In genomic region chr7:132118641-132119040, GRCh38 we compare ENCODE assay signal across 23 cellular contexts.
"Had no signal": no experiment of that assay in that cellular context is flagged by ENCODE, and none has a peak within 500 bp of the region (broad histone marks: within the 10 kb centered on the region; RNA-seq: fewer than 3 reads in every experiment).

No MANE protein-coding gene starts in this region.

- H3K36me3 ChIP-seq: adrenal gland, brain microvascular endothelial cell, gastroesophageal sphincter, ovary, right lobe of liver, uterus had no signal

- H3K4me1 ChIP-seq: adrenal gland, gastroesophageal sphincter, right lobe of liver, uterus had no signal

- H3K27ac ChIP-seq: adrenal gland, brain microvascular endothelial cell, gastroesophageal sphincter, ovary, right lobe of liver, uterus had no signal

- H3K9me3 ChIP-seq: adrenal gland, gastroesophageal sphincter, ovary, right lobe of liver, uterus had no signal

- H3K4me3 ChIP-seq: adrenal gland, gastroesophageal sphincter, ovary, right lobe of liver, uterus had no signal

- DNase-seq: activated CD4-positive, alpha-beta T cell treated with anti-CD3 and anti-CD28 coated beads for 36 hours; activated CD4-positive, CD25-positive, alpha-beta regulatory T cell; activated CD8-positive, alpha-beta memory T cell treated with anti-CD3 and anti-CD28 coated beads, Interleukin-2, amount 10 ng/mL, durations not matched to agents 7 days and 5 days; activated CD8-positive, alpha-beta T cell treated with anti-CD3 and anti-CD28 coated beads, Interleukin-2, amount 10 ng/mL, durations not matched to agents 7 days and 5 days; activated naive CD4-positive, alpha-beta T cell treated with Interleukin-2 at 50 U/mL for 16 hours; activated naive CD8-positive, alpha-beta T cell treated with anti-CD3 and anti-CD28 coated beads for 36 hours; activated T-cell treated with anti-CD3 and anti-CD28 coated beads, Interleukin-2, amount 50 U/mL, for 72 hours; adrenal gland; aorta; brain microvascular endothelial cell; central memory CD4-positive, alpha-beta T cell; effector memory CD4-positive, alpha-beta T cell; head of caudate nucleus; hippocampal formation; midbrain; naive thymus-derived CD4-positive, alpha-beta T cell; ovary; right lobe of liver; stimulated activated CD4-positive, alpha-beta T cell treated with anti-CD3 and anti-CD28 coated beads, Interleukin-4, amount 100 ng/mL, for 24 hours; stimulated activated naive CD8-positive, alpha-beta T cell treated with anti-CD3 and anti-CD28 coated beads, Interleukin-15, amount 100 ng/mL, for 72 hours; substantia nigra; uterus had no signal

- H3K27me3 ChIP-seq: adrenal gland, brain microvascular endothelial cell, gastroesophageal sphincter, ovary, right lobe of liver, uterus had no signal

- ATAC-seq: activated CD4-positive, alpha-beta T cell treated with anti-CD3 and anti-CD28 coated beads for 36 hours; activated CD8-positive, alpha-beta memory T cell treated with anti-CD3 and anti-CD28 coated beads, Interleukin-2, amount 10 ng/mL, durations not matched to agents 7 days and 5 days; activated CD8-positive, alpha-beta T cell treated with anti-CD3 and anti-CD28 coated beads, Interleukin-2, amount 10 ng/mL, durations not matched to agents 7 days and 5 days; activated T-cell treated with anti-CD3 and anti-CD28 coated beads, Interleukin-2, amount 50 U/mL, for 72 hours; gastroesophageal sphincter; naive thymus-derived CD4-positive, alpha-beta T cell; right lobe of liver; stimulated activated naive CD8-positive, alpha-beta T cell treated with anti-CD3 and anti-CD28 coated beads, Interleukin-15, amount 100 ng/mL, for 72 hours had no signal
